In genomic region chr6:127118505-127119360, GRCh38 we compare ENCODE assay signal across 7 cellular contexts. TPM values are rescaled to one million over a fixed set of nuclear protein-coding genes. Genes with fewer than 3 reads are reported as not detected.
A peak's percentile ranks its signal among the peaks of the same experiment; 100 is the strongest.
DNase-seq lines count a peak whose midpoint lies in the region; ATAC-seq and TF ChIP-seq lines count a peak whose summit lies in the region.

TSS of gene RSPO3 (plus strand) at chr6:127118671. CDS start at chr6:127119193, 522 bp downstream.

- peaks cover 26% of the 10 kb centered on the region for H3K4me1 Mint-ChIP-seq in type B pancreatic cell (ENCODE audit: unreplicated experiment)

- POLR2A ChIA-PET in PC-9 (lab: Charles Lee; ENCODE audit: unreplicated experiment) = no interaction called here

- H2AFZ ChIP-seq in GM23248 (peak within 1 kb of the TSS; percentile 81), PC-9 (peak within 1 kb of the TSS; percentile 91)

- H3K9ac ChIP-seq in GM23248 = peak within 1 kb of the TSS; percentile 40; the same call in 1 of the 2 replicates
- H3K9ac ChIP-seq in duodenal mucosa (ENCODE audit: low read depth in 1 of 2, low read length in 2 of 2) = no peak within 1 kb of the TSS

- in situ Hi-C loops in GM23248 (cut with MboI) = loop anchor here (25.0 kb wide), 1 partner anchor 1081 kb away; no protein-coding TSS in a partner anchor

- H3K4me1 ChIP-seq in GM23248 (ENCODE audit: insufficient read depth) = peaks cover 23% of the 10 kb centered on the region
- H3K4me1 ChIP-seq in PC-9 (replicated peaks; ENCODE audit: insufficient read depth) = no peaks in the 10 kb centered on the region
- H3K4me1 ChIP-seq in duodenal mucosa (ENCODE audit: control insufficient read depth in 1 of 2, insufficient read depth in 2 of 2, low read length in 2 of 2) = no peaks in the 10 kb centered on the region

- ATAC-seq in GM19328 (IDR thresholded peaks at IDR 0.05; ENCODE audit: unreplicated experiment) = no peak

- peak within 1 kb of the TSS; percentile 99 for H3K4me2 ChIP-seq in GM23248 (ENCODE audit: unreplicated experiment)
- H3K4me2 ChIP-seq in PC-9 = peak within 1 kb of the TSS; percentile 99

- H3K36me3 Mint-ChIP-seq in type B pancreatic cell = no peaks in the 10 kb centered on the region

- H3K79me2 ChIP-seq in GM23248 (ENCODE audit: insufficient read depth) (no peaks in the 10 kb centered on the region), PC-9 (ENCODE audit: low read depth) (no peaks in the 10 kb centered on the region)

- H3K4me3 Mint-ChIP-seq in type B pancreatic cell = peak within 1 kb of the TSS; percentile 93

- H3K27ac ChIP-seq in GM23248 (no peak within 1 kb of the TSS), PC-9 (no peak within 1 kb of the TSS), duodenal mucosa (ENCODE audit: low read depth, low read length) (no peak within 1 kb of the TSS)

- H3K27me3 ChIP-seq in GM23248 (replicated peaks; ENCODE audit: insufficient read depth) (no peaks in the 10 kb centered on the region), PC-9 (ENCODE audit: insufficient read depth, low read depth) (peaks cover 43% of the 10 kb centered on the region), duodenal mucosa (ENCODE audit: control insufficient read depth in 1 of 2, insufficient read depth in 2 of 2, low read length in 2 of 2) (peaks cover 28 to 48% of the 10 kb centered on the region in 2 donors)

- no TSS peak for BruUV-seq in PC-9 (replicated peaks; lab: Mats Ljungman, UMichigan)

- H4K20me1 ChIP-seq in GM23248 (ENCODE audit: insufficient read depth) = no peaks in the 10 kb centered on the region
- H4K20me1 ChIP-seq in PC-9 (ENCODE audit: insufficient read depth) = no peaks in the 10 kb centered on the region

- no peak within 1 kb of the TSS for H3K27ac Mint-ChIP-seq in type B pancreatic cell

- H3K27me3 Mint-ChIP-seq in type B pancreatic cell = peaks cover 75% of the 10 kb centered on the region

- no peaks in the 10 kb centered on the region for H3K9me3 ChIP-seq in GM23248 (ENCODE audit: low read depth)
- no peaks in the 10 kb centered on the region for H3K9me3 ChIP-seq in PC-9 (ENCODE audit: insufficient read depth, low read depth)
- H3K9me3 ChIP-seq in duodenal mucosa (ENCODE audit: control insufficient read depth in 1 of 2, low read length in 2 of 2) = no peaks in the 10 kb centered on the region

- DNase-seq in ELR (ENCODE audit: low read depth) = peak; percentile 47
- peak; percentile 71 for DNase-seq in GM23248
- peak; percentile 28 to 35 for DNase-seq in PC-9
- DNase-seq in mesenteric fat pad (ENCODE audit: low spot score) = no peak
- peak; percentile 72 for DNase-seq in type B pancreatic cell (ENCODE audit: extremely low spot score, unreplicated experiment)

- CTCF ChIA-PET in PC-9 (lab: Charles Lee) = interaction anchor here (0.7 kb wide), 1 partner anchor 756 kb away, joined by 7 read pairs; no protein-coding TSS in a partner anchor

- H3K4me3 ChIP-seq in GM23248 (peak within 1 kb of the TSS; percentile 77), PC-9 (peak within 1 kb of the TSS; percentile 73), duodenal mucosa (ENCODE audit: low read depth in 1 of 2, low read length in 2 of 2) (peak within 1 kb of the TSS; percentile 30 to 61)

- no peaks in the 10 kb centered on the region for H3K9me3 Mint-ChIP-seq in type B pancreatic cell

- intact Hi-C loops in PC-9 (cut with micrococcal nuclease; ENCODE audit: unreplicated experiment) = loop anchor here (1.0 to 2.0 kb wide), 2 partner anchors 16 to 942 kb away; no protein-coding TSS in a partner anchor

- WGBS in GM23248 (ENCODE audit: low coverage in 1 of 2, low lambda C conversion rate in 2 of 2, missing lambda C conversion rate in 2 of 2), 2 experiments = 1% methylated on average over 40 to 67 of the region's 68 CpGs

- no peaks in the 10 kb centered on the region for H3K9me2 ChIP-seq in GM23248 (ENCODE audit: insufficient read depth)
- no peaks in the 10 kb centered on the region for H3K9me2 ChIP-seq in PC-9 (ENCODE audit: insufficient read depth)

- TF ChIP-seq CTCF in PC-9 (conservative IDR thresholded peaks at IDR 0.05) (0 out of 2 replicates have a peak, but pooled peaks have one; percentile 19), type B pancreatic cell (conservative IDR thresholded peaks at IDR 0.05) (peak; percentile 36)

- H3F3A ChIP-seq in GM23248 (ENCODE audit: insufficient read depth) = peaks cover 25% of the 10 kb centered on the region
- no peaks in the 10 kb centered on the region for H3F3A ChIP-seq in PC-9 (ENCODE audit: insufficient read depth, low read depth)

- H3K36me3 ChIP-seq in GM23248 (ENCODE audit: low read depth) (no peaks in the 10 kb centered on the region), PC-9 (ENCODE audit: low read depth) (no peaks in the 10 kb centered on the region), duodenal mucosa (ENCODE audit: control insufficient read depth in 1 of 2, insufficient read depth in 2 of 2, low read length in 2 of 2) (no peaks in the 10 kb centered on the region)

RNA-seq across cellular contexts. Expression of gene RSPO3, which starts in this region (rescaled TPM):
- 0.13 and 1.4 TPM in 2 replicates for total RNA-seq in GM23248 (2014; rRNA removed; shearing (Covaris generic))
- polyA plus RNA-seq in GM23248 (2016; fragmentation: Nextera tagmentation; extraction: Ambion mirVana) = 2.9 and 4.1 TPM in 2 replicates
- total RNA-seq in PC-9 (2021) (not detected in 2 replicates), mesenteric fat pad (30.4 TPM), type B pancreatic cell (ENCODE audit: low replicate concordance) (5.4 and 32.3 TPM in 2 replicates)

Comparison
In these comparisons a context has a peak if more than half of its experiments do, and no peak if none do; other contexts are left out.
1. Peak in DNase-seq, H3K4me3 ChIP-seq and H3K4me2 ChIP-seq in PC-9; RNA of the gene not detected or under 1 TPM.